12 cellular contexts compared by ENCODE assay signal in the genomic region with DNA sequence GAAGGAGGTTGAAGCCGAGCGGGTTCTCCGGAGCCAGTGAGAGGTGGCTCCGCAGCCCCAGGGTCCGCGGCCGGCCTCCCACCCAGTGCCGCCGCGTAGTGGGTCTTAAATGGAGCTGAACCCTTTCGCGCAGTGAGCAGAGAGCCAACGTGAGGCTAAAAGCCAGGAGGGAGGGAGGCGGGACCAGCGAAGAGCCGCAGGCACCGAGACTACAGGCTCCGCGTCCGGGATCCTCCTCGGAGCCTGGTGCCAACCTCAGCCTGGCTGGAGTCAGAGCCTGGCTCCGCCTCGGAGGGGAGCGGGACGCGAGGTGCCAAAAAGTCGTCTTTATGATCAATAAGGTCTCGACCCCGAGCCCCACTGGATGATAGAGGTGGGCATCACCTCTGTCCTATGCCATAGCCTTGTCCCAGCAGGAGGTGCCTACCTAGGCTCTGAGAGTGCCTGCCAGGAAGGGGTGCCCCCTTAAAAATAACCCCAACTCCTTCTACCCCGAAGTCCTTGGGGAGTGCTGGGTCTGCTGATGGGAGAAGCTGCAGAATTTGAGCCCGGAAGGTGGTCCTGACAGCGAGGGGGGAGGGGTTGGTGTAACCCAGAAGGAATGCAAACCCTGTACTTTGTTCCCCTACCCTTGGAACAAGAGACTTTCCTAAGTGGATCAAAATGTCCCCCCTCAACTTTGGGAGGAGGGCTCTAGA. TPM values are rescaled to one million over a fixed set of nuclear protein-coding genes. Genes with fewer than 3 reads are reported as not detected.
DNase-seq lines count a peak whose midpoint lies in the region; ATAC-seq and TF ChIP-seq lines count a peak whose summit lies in the region.
"Had no signal": no experiment of that assay in that cellular context is flagged by ENCODE, and none has a peak within 500 bp of the region (broad histone marks: within the 10 kb centered on the region; RNA-seq: fewer than 3 reads in every experiment).

No MANE protein-coding gene starts in this region.

- H3K27ac ChIP-seq in left ventricle myocardium inferior (replicated peaks), result no peak overlapping the region
- H3K27ac ChIP-seq: hepatocyte, uterus had no signal

- intact Hi-C loops in left ventricle myocardium inferior (cut with micrococcal nuclease), result no loop called here

- DNase-seq in NCI-H82 (lab: John Stamatoyannopoulos, UW), result peak; percentile 81
- DNase-seq in NCI-H82 treated with DMSO at 0.1 percent for 48 hours (lab: John Stamatoyannopoulos, UW; ENCODE audit: unreplicated experiment), result no peak
- peak; percentile 27 for DNase-seq in NCI-H446 treated with DMSO at 0.1 percent for 48 hours (lab: John Stamatoyannopoulos, UW)
- no peak for DNase-seq in left ventricle myocardium inferior
- no peak for DNase-seq in stimulated activated naive B cell treated with anti-CD40 and anti-IgM and Interleukin-4, amounts not matched to agents 10 μg/mL and 1 μg/mL and 100 μg/mL, for 72 hours
- DNase-seq in GM19238 (ENCODE audit: insufficient read length, low spot score), result no peak
- DNase-seq: activated effector memory CD4-positive, alpha-beta T cell treated with anti-CD3 and anti-CD28 coated beads, Interleukin-2, amount 50 U/mL, for 16 hours; uterus had no signal

- peak overlapping the region; percentile 59 for H3K27ac Mint-ChIP-seq in stimulated activated naive B cell treated with anti-CD40 and anti-IgM and Interleukin-4, amounts not matched to agents 10 μg/mL and 1 μg/mL and 100 μg/mL, for 72 hours

- H3K9me3 Mint-ChIP-seq in stimulated activated naive B cell treated with anti-CD40 and anti-IgM and Interleukin-4, amounts not matched to agents 10 μg/mL and 1 μg/mL and 100 μg/mL, for 72 hours, result no peaks in the 10 kb centered on the region
- H3K9me3 Mint-ChIP-seq: neural crest cell had no signal

- peaks cover 18 to 28% of the 10 kb centered on the region in 2 donors for H3K4me1 Mint-ChIP-seq in stimulated activated naive B cell treated with anti-CD40 and anti-IgM and Interleukin-4, amounts not matched to agents 10 μg/mL and 1 μg/mL and 100 μg/mL, for 72 hours

- peak overlapping the region; percentile 50 for H3K4me3 ChIP-seq in left ventricle myocardium inferior
- H3K4me3 ChIP-seq: hepatocyte, uterus had no signal

- no peak for TF ChIP-seq CTCF in left ventricle myocardium inferior (IDR thresholded peaks at IDR 0.05; ENCODE audit: borderline replicate concordance)

- peaks cover 0 to 3% of the 10 kb centered on the region in 2 donors for H3K36me3 Mint-ChIP-seq in stimulated activated naive B cell treated with anti-CD40 and anti-IgM and Interleukin-4, amounts not matched to agents 10 μg/mL and 1 μg/mL and 100 μg/mL, for 72 hours

- H3K4me3 Mint-ChIP-seq in stimulated activated naive B cell treated with anti-CD40 and anti-IgM and Interleukin-4, amounts not matched to agents 10 μg/mL and 1 μg/mL and 100 μg/mL, for 72 hours, result no peak overlapping the region

- no peaks in the 10 kb centered on the region for H3K36me3 ChIP-seq in left ventricle myocardium inferior
- H3K36me3 ChIP-seq: uterus had no signal

- peaks cover 66 to 81% of the 10 kb centered on the region in 2 donors for H3K27me3 Mint-ChIP-seq in stimulated activated naive B cell treated with anti-CD40 and anti-IgM and Interleukin-4, amounts not matched to agents 10 μg/mL and 1 μg/mL and 100 μg/mL, for 72 hours

- peaks cover 100% of the 10 kb centered on the region for H3K27me3 ChIP-seq in left ventricle myocardium inferior (ENCODE audit: low read depth)

- no peaks in the 10 kb centered on the region for H3K9me3 ChIP-seq in left ventricle myocardium inferior (replicated peaks)
- H3K9me3 ChIP-seq: uterus had no signal

- peaks cover 29% of the 10 kb centered on the region for H3K4me1 ChIP-seq in left ventricle myocardium inferior

- ATAC-seq in stimulated activated naive B cell treated with anti-CD40 and anti-IgM and Interleukin-4, amounts not matched to agents 10 μg/mL and 1 μg/mL and 100 μg/mL, for 72 hours (replicated peaks), result no peak
- ATAC-seq in HG02588 (IDR thresholded peaks at IDR 0.05; ENCODE audit: unreplicated experiment) (no peak), GM21619 (IDR thresholded peaks at IDR 0.05; ENCODE audit: unreplicated experiment) (no peak)

RNA-seq across cellular contexts. Expression of a gene that starts 1.6 kb away (rescaled TPM):
- total RNA-seq in left ventricle myocardium inferior, result 0.47 TPM
- total RNA-seq: hepatocyte had no signal

Comparison
In these comparisons a context has a peak if more than half of its experiments do, and no peak if none do; other contexts are left out.
1. DNase-seq: peak in NCI-H82 (single experiment) and NCI-H446 treated with DMSO at 0.1 percent for 48 hours (single experiment); none in NCI-H82 treated with DMSO at 0.1 percent for 48 hours (single experiment), left ventricle myocardium inferior (single experiment), stimulated activated naive B cell treated with anti-CD40 and anti-IgM and Interleukin-4, amounts not matched to agents 10 μg/mL and 1 μg/mL and 100 μg/mL, for 72 hours (single experiment) and GM19238 (single experiment).